In the genomic region with DNA sequence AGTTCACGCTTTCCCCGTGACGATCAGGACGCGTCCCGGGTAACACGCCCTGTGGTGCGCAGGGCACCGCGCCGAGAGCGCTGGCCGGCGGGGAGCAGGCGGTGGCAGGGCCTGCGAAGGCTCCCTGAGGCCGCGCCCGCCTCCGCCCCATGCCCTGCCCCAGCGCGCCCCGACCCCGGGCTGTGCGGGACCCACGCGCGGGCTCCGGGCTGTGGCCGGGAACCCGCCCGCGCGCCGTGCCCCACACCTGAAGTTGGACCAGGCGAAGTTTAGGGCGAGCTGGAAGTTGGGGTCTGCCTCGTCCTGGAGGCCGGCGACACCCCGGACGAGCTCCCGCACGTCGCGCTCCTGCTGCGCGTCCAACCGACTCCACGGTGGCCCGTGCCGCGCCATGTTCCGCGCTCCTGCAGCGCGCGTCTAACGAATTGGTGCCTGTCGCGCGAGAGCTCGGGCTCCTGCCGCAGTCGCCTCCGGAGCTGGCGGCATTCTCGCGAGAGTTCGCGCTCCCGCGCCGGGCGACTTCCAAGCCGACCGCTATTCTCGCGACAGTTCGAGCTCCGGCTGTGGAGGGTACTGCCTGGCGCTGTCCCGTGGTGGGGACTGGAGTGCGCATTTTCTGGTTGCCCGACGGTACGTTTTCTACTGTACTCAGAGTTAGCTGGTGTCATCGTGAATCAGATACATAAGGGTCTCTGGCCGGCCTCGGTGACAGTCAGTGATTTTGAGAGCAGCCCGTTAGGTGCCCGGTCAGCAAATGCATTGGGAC, we compare ENCODE assay signal across 1 cellular context.
TF ChIP-seq lines count a peak whose summit lies in the region.

Gene TUBGCP5, minus strand, starts transcription at position 419 of the 766 bp plus-strand sequence. Its CDS starts 26 bp downstream, at position 393.

TF ChIP-seq in WTC11, 78 proteins besides CTCF, POLR2A, EP300 and RAD21 (continued from another document):
- TF ChIP-seq, protein P1, sequence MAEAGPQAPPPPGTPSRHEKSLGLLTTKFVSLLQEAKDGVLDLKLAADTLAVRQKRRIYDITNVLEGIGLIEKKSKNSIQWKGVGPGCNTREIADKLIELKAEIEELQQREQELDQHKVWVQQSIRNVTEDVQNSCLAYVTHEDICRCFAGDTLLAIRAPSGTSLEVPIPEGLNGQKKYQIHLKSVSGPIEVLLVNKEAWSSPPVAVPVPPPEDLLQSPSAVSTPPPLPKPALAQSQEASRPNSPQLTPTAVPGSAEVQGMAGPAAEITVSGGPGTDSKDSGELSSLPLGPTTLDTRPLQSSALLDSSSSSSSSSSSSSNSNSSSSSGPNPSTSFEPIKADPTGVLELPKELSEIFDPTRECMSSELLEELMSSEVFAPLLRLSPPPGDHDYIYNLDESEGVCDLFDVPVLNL (CRISPR knock-in tag; IDR thresholded peaks at IDR 0.05; ENCODE audit: borderline replicate concordance, low read depth): peak; percentile 77; the same call in 1 of the 2 replicates
- TF ChIP-seq E2F5 (CRISPR knock-in tag; IDR thresholded peaks at IDR 0.05): peak; percentile 96
- TF ChIP-seq, protein P2, sequence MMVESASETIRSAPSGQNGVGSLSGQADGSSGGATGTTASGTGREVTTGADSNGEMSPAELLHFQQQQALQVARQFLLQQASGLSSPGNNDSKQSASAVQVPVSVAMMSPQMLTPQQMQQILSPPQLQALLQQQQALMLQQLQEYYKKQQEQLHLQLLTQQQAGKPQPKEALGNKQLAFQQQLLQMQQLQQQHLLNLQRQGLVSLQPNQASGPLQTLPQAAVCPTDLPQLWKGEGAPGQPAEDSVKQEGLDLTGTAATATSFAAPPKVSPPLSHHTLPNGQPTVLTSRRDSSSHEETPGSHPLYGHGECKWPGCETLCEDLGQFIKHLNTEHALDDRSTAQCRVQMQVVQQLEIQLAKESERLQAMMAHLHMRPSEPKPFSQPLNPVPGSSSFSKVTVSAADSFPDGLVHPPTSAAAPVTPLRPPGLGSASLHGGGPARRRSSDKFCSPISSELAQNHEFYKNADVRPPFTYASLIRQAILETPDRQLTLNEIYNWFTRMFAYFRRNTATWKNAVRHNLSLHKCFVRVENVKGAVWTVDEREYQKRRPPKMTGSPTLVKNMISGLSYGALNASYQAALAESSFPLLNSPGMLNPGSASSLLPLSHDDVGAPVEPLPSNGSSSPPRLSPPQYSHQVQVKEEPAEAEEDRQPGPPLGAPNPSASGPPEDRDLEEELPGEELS (CRISPR knock-in tag; IDR thresholded peaks at IDR 0.05): peak; percentile 81
- TF ChIP-seq PRDM15 (CRISPR knock-in tag; IDR thresholded peaks at IDR 0.05): peak; percentile 32; the same call in 1 of the 2 replicates
- no peak for TF ChIP-seq ZNF423 (CRISPR knock-in tag; IDR thresholded peaks at IDR 0.05)
- 0 out of 2 replicates have a peak, but pooled peaks have one; percentile 43 for TF ChIP-seq CREM (CRISPR knock-in tag; IDR thresholded peaks at IDR 0.05)
- TF ChIP-seq, protein P3, sequence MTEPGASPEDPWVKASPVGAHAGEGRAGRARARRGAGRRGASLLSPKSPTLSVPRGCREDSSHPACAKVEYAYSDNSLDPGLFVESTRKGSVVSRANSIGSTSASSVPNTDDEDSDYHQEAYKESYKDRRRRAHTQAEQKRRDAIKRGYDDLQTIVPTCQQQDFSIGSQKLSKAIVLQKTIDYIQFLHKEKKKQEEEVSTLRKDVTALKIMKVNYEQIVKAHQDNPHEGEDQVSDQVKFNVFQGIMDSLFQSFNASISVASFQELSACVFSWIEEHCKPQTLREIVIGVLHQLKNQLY (CRISPR knock-in tag; IDR thresholded peaks at IDR 0.05): no peak
- TF ChIP-seq TEAD4 (CRISPR knock-in tag; IDR thresholded peaks at IDR 0.05): no peak
- TF ChIP-seq FOXK1 (CRISPR knock-in tag; IDR thresholded peaks at IDR 0.05): peak; percentile 29; the same call in 1 of the 2 replicates
- TF ChIP-seq NFE2L1 (CRISPR knock-in tag; IDR thresholded peaks at IDR 0.05): no peak; the same call in 1 of the 2 replicates
- no peak for TF ChIP-seq HMGA2 (CRISPR knock-in tag; IDR thresholded peaks at IDR 0.05)
- peak; percentile 86; the same call in 1 of the 2 replicates for TF ChIP-seq JUN (CRISPR knock-in tag; IDR thresholded peaks at IDR 0.05)
- TF ChIP-seq TEAD1 (CRISPR knock-in tag; IDR thresholded peaks at IDR 0.05): 0 out of 2 replicates have a peak, but pooled peaks have one; percentile 56
- no peak for TF ChIP-seq ELF4 (CRISPR knock-in tag; IDR thresholded peaks at IDR 0.05; ENCODE audit: low read depth)
- no peak for TF ChIP-seq NR2C2 (CRISPR knock-in tag; IDR thresholded peaks at IDR 0.05)
- TF ChIP-seq ZNF317 (CRISPR knock-in tag; IDR thresholded peaks at IDR 0.05; ENCODE audit: borderline replicate concordance, low read depth): 0 out of 2 replicates have a peak, but pooled peaks have one; percentile 42
- peak; percentile 57; the same call in 1 of the 2 replicates for TF ChIP-seq USF1 (CRISPR knock-in tag; IDR thresholded peaks at IDR 0.05)
- no peak; the same call in 1 of the 2 replicates for TF ChIP-seq FOXP1 (CRISPR knock-in tag; IDR thresholded peaks at IDR 0.05; ENCODE audit: borderline replicate concordance)
- TF ChIP-seq, protein P4, sequence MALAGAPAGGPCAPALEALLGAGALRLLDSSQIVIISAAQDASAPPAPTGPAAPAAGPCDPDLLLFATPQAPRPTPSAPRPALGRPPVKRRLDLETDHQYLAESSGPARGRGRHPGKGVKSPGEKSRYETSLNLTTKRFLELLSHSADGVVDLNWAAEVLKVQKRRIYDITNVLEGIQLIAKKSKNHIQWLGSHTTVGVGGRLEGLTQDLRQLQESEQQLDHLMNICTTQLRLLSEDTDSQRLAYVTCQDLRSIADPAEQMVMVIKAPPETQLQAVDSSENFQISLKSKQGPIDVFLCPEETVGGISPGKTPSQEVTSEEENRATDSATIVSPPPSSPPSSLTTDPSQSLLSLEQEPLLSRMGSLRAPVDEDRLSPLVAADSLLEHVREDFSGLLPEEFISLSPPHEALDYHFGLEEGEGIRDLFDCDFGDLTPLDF (CRISPR knock-in tag; IDR thresholded peaks at IDR 0.05): 0 out of 2 replicates have a peak, but pooled peaks have one; percentile 46
- peak; percentile 78 for TF ChIP-seq MAX (CRISPR knock-in tag; IDR thresholded peaks at IDR 0.05)
- TF ChIP-seq SP1 (CRISPR knock-in tag; conservative IDR thresholded peaks at IDR 0.05): no peak
- TF ChIP-seq, protein P5, sequence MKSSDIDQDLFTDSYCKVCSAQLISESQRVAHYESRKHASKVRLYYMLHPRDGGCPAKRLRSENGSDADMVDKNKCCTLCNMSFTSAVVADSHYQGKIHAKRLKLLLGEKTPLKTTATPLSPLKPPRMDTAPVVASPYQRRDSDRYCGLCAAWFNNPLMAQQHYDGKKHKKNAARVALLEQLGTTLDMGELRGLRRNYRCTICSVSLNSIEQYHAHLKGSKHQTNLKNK (CRISPR knock-in tag; IDR thresholded peaks at IDR 0.05): no peak
- no peak for TF ChIP-seq ZNF532 (CRISPR knock-in tag; IDR thresholded peaks at IDR 0.05; ENCODE audit: borderline replicate concordance)
- no peak; the same call in 1 of the 2 replicates for TF ChIP-seq ZNF219 (CRISPR knock-in tag; IDR thresholded peaks at IDR 0.05; ENCODE audit: borderline replicate concordance)
- no peak for TF ChIP-seq IRF2 (CRISPR knock-in tag; IDR thresholded peaks at IDR 0.05; ENCODE audit: borderline replicate concordance, low read depth)
- TF ChIP-seq MYBL2 (CRISPR knock-in tag; IDR thresholded peaks at IDR 0.05): peak; percentile 66; the same call in 1 of the 2 replicates
